In genomic region chr1:248822148-248823032, GRCh38 we compare ENCODE assay signal across 9 cellular contexts. TPM values are rescaled to one million over a fixed set of nuclear protein-coding genes. Genes with fewer than 3 reads are reported as not detected.
DNase-seq lines count a peak whose midpoint lies in the region; ATAC-seq and TF ChIP-seq lines count a peak whose summit lies in the region.
"Had no signal": no experiment of that assay in that cellular context is flagged by ENCODE, and none has a peak within 500 bp of the region (broad histone marks: within the 10 kb centered on the region; RNA-seq: fewer than 3 reads in every experiment).

No MANE protein-coding gene starts in this region.

- TF ChIP-seq CTCF in thoracic aorta (IDR thresholded peaks at IDR 0.05): no peak
- TF ChIP-seq CTCF in gastroesophageal sphincter (IDR thresholded peaks at IDR 0.05): no peak

- H3K36me3 ChIP-seq in thoracic aorta: no peaks in the 10 kb centered on the region
- peaks cover 0 to 33% of the 10 kb centered on the region in 2 donors for H3K36me3 ChIP-seq in gastroesophageal sphincter

- no peak for TF ChIP-seq POLR2A in gastroesophageal sphincter (IDR thresholded peaks at IDR 0.05)

- no peak for TF ChIP-seq EP300 in gastroesophageal sphincter (IDR thresholded peaks at IDR 0.05)

- H3K4me3 ChIP-seq in thoracic aorta: peak overlapping the region; percentile 88
- H3K4me3 ChIP-seq in gastroesophageal sphincter: peak overlapping the region in 1 of 2 donors; percentile 81

- intact Hi-C loops in cardiac septum (cut with DNase I): no loop called here
- intact Hi-C loops in Right ventricle myocardium superior (cut with DNase I): no loop called here

- WGBS in gastroesophageal sphincter (ENCODE audit: low coverage in 1 of 2), 2 donors: 65 to 83% methylated on average over 2 to 12 of the region's 15 CpGs

- peaks cover 55 to 78% of the 10 kb centered on the region in 2 donors for H3K4me1 ChIP-seq in thoracic aorta (ENCODE audit: control insufficient read depth in 1 of 2, low read depth in 2 of 2)
- H3K4me1 ChIP-seq in gastroesophageal sphincter: peaks cover 19 to 86% (median 52%) of the 10 kb centered on the region in 3 donors

- ATAC-seq in Right ventricle myocardium superior (ENCODE audit: poor library complexity): no peak
- no peak for ATAC-seq in thoracic aorta (ENCODE audit: insufficient number of reproducible peaks, low FRiP score, low read depth)
- no peak for ATAC-seq in gastroesophageal sphincter
- no peak for ATAC-seq in GM19395 (IDR thresholded peaks at IDR 0.05; ENCODE audit: unreplicated experiment)

- H3K9me3 ChIP-seq in thoracic aorta (no peaks in the 10 kb centered on the region), gastroesophageal sphincter (no peaks in the 10 kb centered on the region)
- H3K9me3 ChIP-seq: Caco-2 had no signal

- DNase-seq in cardiac septum (ENCODE audit: low spot score) (peak; percentile 67), Right ventricle myocardium superior (no peak), NAMALWA (ENCODE audit: low spot score) (peak; percentile 42), epithelial cell of prostate (ENCODE audit: low read depth, low spot score) (no peak), thoracic aorta (ENCODE audit: low spot score) (no peak), cortex of kidney (lab: John Stamatoyannopoulos, UW) (no peak)

- H3K27ac ChIP-seq in epithelial cell of prostate: peak overlapping the region; percentile 81
- peak overlapping the region in 1 of 2 donors; percentile 6 for H3K27ac ChIP-seq in thoracic aorta
- H3K27ac ChIP-seq in gastroesophageal sphincter: peak overlapping the region in 1 of 4 donors; percentile 40

- H3K27me3 ChIP-seq in thoracic aorta (replicated peaks; ENCODE audit: insufficient read depth): no peaks in the 10 kb centered on the region
- no peaks in the 10 kb centered on the region for H3K27me3 ChIP-seq in gastroesophageal sphincter

RNA-seq across cellular contexts. Expression of gene SH3BP5L, which starts 3.3 kb away (rescaled TPM):
- 25.1 TPM for total RNA-seq in cardiac septum
- total RNA-seq in Right ventricle myocardium superior: 19.8 TPM
- 10 to 100 TPM; 22.6 to 27.4 TPM for total RNA-seq in thoracic aorta
- total RNA-seq in gastroesophageal sphincter: 10 to 100 TPM; 21.9 to 38.7 (median 28.4) TPM

RNA-seq across cellular contexts. Expression of gene ZNF672, which starts 15.6 kb away (rescaled TPM):
- 40.7 TPM for total RNA-seq in cardiac septum
- 41.7 TPM for total RNA-seq in Right ventricle myocardium superior
- total RNA-seq in thoracic aorta: 10 to 100 TPM; 33.8 to 34.2 TPM
- 10 to 100 TPM; 22.1 to 44.2 (median 34.3) TPM for total RNA-seq in gastroesophageal sphincter

RNA-seq across cellular contexts. Expression of gene ZNF692, which starts 36.5 kb away (rescaled TPM):
- total RNA-seq in cardiac septum (18.1 TPM), Right ventricle myocardium superior (20.4 TPM), thoracic aorta (10 to 100 TPM; 21.1 to 35.3 TPM), gastroesophageal sphincter (10 to 100 TPM; 22.1 to 69.6 (median 28.4) TPM)

Comparison
In these comparisons a context has a peak if more than half of its experiments do, and no peak if none do; other contexts are left out.
1. DNase-seq: peak in cardiac septum (single experiment) and NAMALWA (single experiment); none in Right ventricle myocardium superior (single experiment), epithelial cell of prostate (single experiment), thoracic aorta (single experiment) and cortex of kidney (single experiment).